Comparison of ENCODE assay signal across 31 cellular contexts in genomic region chr2:115771516-115771915, GRCh38.
"Had no signal": no experiment of that assay in that cellular context is flagged by ENCODE, and none has a peak within 500 bp of the region (broad histone marks: within the 10 kb centered on the region; RNA-seq: fewer than 3 reads in every experiment).

No MANE protein-coding gene starts in this region.

- ATAC-seq: effector memory CD8-positive, alpha-beta T cell; foreskin keratinocyte; gastrocnemius medialis; WTC11 had no signal

- H3K4me3 Mint-ChIP-seq: activated CD4-positive, alpha-beta memory T cell treated with anti-CD3 and anti-CD28 coated beads, Interleukin-2, amount 10 ng/mL, durations not matched to agents 7 days and 5 days; activated CD4-positive, alpha-beta T cell treated with anti-CD3 and anti-CD28 coated beads, Interleukin-2, amount 10 ng/mL, durations not matched to agents 7 days and 5 days; activated naive CD4-positive, alpha-beta T cell treated with anti-CD3 and anti-CD28 coated beads for 36 hours; activated naive CD4-positive, alpha-beta T cell treated with anti-CD3 and anti-CD28 coated beads, Interleukin-2, amount 50 U/mL, for 24 hours; activated naive CD8-positive, alpha-beta T cell treated with anti-CD3 and anti-CD28 coated beads, Interleukin-2, amount 10 ng/mL, durations not matched to agents 7 days and 5 days; activated T-helper 1 cell treated with anti-CD3 and anti-CD28 coated beads, Interleukin-12 subunit alpha, Interleukin-12 subunit beta, Interleukin-2, Interleukin-4 antibody, amounts not matched to agents 30 ng/mL and 10 ng/mL and 1 ng/mL, durations not matched to agents 14 hours and 24 hours and 36 hours; brain; effector memory CD8-positive, alpha-beta T cell; WTC11 had no signal

- H3K9me3 ChIP-seq: ascending aorta, breast epithelium, esophagus muscularis mucosa, gastrocnemius medialis had no signal

- H3K27ac Mint-ChIP-seq: activated CD4-positive, alpha-beta memory T cell treated with anti-CD3 and anti-CD28 coated beads, Interleukin-2, amount 10 ng/mL, durations not matched to agents 7 days and 5 days; activated CD4-positive, alpha-beta T cell treated with anti-CD3 and anti-CD28 coated beads, Interleukin-2, amount 10 ng/mL, durations not matched to agents 7 days and 5 days; activated naive CD4-positive, alpha-beta T cell treated with anti-CD3 and anti-CD28 coated beads for 36 hours; activated naive CD4-positive, alpha-beta T cell treated with anti-CD3 and anti-CD28 coated beads, Interleukin-2, amount 50 U/mL, for 24 hours; activated naive CD8-positive, alpha-beta T cell treated with anti-CD3 and anti-CD28 coated beads, Interleukin-2, amount 10 ng/mL, durations not matched to agents 7 days and 5 days; activated T-helper 1 cell treated with anti-CD3 and anti-CD28 coated beads, Interleukin-12 subunit alpha, Interleukin-12 subunit beta, Interleukin-2, Interleukin-4 antibody, amounts not matched to agents 30 ng/mL and 10 ng/mL and 1 ng/mL, durations not matched to agents 14 hours and 24 hours and 36 hours; activated T-helper 2 cell treated with anti-CD3 and anti-CD28 coated beads, Interferon-gamma antibody, Interleukin-2, Interleukin-4, amounts not matched to agents 10 μg/mL and 5 μg/mL and 100 μg/mL, durations not matched to agents 14 hours and 24 hours and 36 hours; brain; effector memory CD8-positive, alpha-beta T cell; WTC11 had no signal

- H3K4me1 ChIP-seq: ascending aorta, breast epithelium, esophagus muscularis mucosa, foreskin keratinocyte, gastrocnemius medialis had no signal

- H3K27ac ChIP-seq: ascending aorta, breast epithelium, esophagus muscularis mucosa, foreskin keratinocyte, gastrocnemius medialis, VCaP had no signal

- H3K27me3 ChIP-seq: ascending aorta, breast epithelium, esophagus muscularis mucosa, foreskin keratinocyte, gastrocnemius medialis had no signal

- H3K4me3 ChIP-seq: ascending aorta, breast epithelium, esophagus muscularis mucosa, gastrocnemius medialis had no signal

- H3K9me3 Mint-ChIP-seq: activated CD4-positive, alpha-beta T cell treated with anti-CD3 and anti-CD28 coated beads, Interleukin-2, amount 10 ng/mL, durations not matched to agents 7 days and 5 days; activated naive CD4-positive, alpha-beta T cell treated with anti-CD3 and anti-CD28 coated beads, Interleukin-2, amount 50 U/mL, for 24 hours; activated T-helper 1 cell treated with anti-CD3 and anti-CD28 coated beads, Interleukin-12 subunit alpha, Interleukin-12 subunit beta, Interleukin-2, Interleukin-4 antibody, amounts not matched to agents 30 ng/mL and 10 ng/mL and 1 ng/mL, durations not matched to agents 14 hours and 24 hours and 36 hours; brain had no signal

- DNase-seq: activated CD4-positive, alpha-beta memory T cell treated with anti-CD3 and anti-CD28 coated beads, Interleukin-2, amount 10 ng/mL, durations not matched to agents 7 days and 5 days; activated CD4-positive, alpha-beta T cell treated with anti-CD3 and anti-CD28 coated beads for 1 hour; activated CD4-positive, alpha-beta T cell treated with anti-CD3 and anti-CD28 coated beads for 4 hours; activated CD4-positive, alpha-beta T cell treated with anti-CD3 and anti-CD28 coated beads, Interleukin-2, amount 10 ng/mL, durations not matched to agents 7 days and 5 days; activated CD4-positive, alpha-beta T cell treated with anti-CD3 and anti-CD28 coated beads, Interleukin-2, amount 50 U/mL, for 4 hours; activated effector memory CD4-positive, alpha-beta T cell treated with anti-CD3 and anti-CD28 coated beads, Interleukin-2, amount 50 U/mL, for 16 hours; activated naive CD4-positive, alpha-beta T cell treated with anti-CD3 and anti-CD28 coated beads for 36 hours; activated naive CD8-positive, alpha-beta T cell treated with anti-CD3 and anti-CD28 coated beads, Interleukin-2, amount 10 ng/mL, durations not matched to agents 7 days and 5 days; activated T-cell treated with anti-CD3 and anti-CD28 coated beads, Interleukin-2, amount 50 U/mL, for 1 hour; activated T-cell treated with anti-CD3 and anti-CD28 coated beads, Interleukin-2, amount 50 U/mL, for 48 hours; caudate nucleus; cortex of kidney; dermis blood vessel endothelial cell; effector CD4-positive, alpha-beta T cell; effector memory CD8-positive, alpha-beta T cell; erythroblast; foreskin keratinocyte; gastrocnemius medialis; glutamatergic neuron; T-helper 2 cell had no signal

- H3K36me3 ChIP-seq: ascending aorta, breast epithelium, esophagus muscularis mucosa, gastrocnemius medialis had no signal

- H3K27me3 Mint-ChIP-seq: activated CD4-positive, alpha-beta memory T cell treated with anti-CD3 and anti-CD28 coated beads, Interleukin-2, amount 10 ng/mL, durations not matched to agents 7 days and 5 days; activated CD4-positive, alpha-beta T cell treated with anti-CD3 and anti-CD28 coated beads, Interleukin-2, amount 10 ng/mL, durations not matched to agents 7 days and 5 days; activated naive CD4-positive, alpha-beta T cell treated with anti-CD3 and anti-CD28 coated beads, Interleukin-2, amount 50 U/mL, for 24 hours; activated naive CD8-positive, alpha-beta T cell treated with anti-CD3 and anti-CD28 coated beads, Interleukin-2, amount 10 ng/mL, durations not matched to agents 7 days and 5 days; effector memory CD8-positive, alpha-beta T cell had no signal

- H3K36me3 Mint-ChIP-seq: activated naive CD4-positive, alpha-beta T cell treated with anti-CD3 and anti-CD28 coated beads, Interleukin-2, amount 50 U/mL, for 24 hours; activated naive CD8-positive, alpha-beta T cell treated with anti-CD3 and anti-CD28 coated beads, Interleukin-2, amount 10 ng/mL, durations not matched to agents 7 days and 5 days; brain; WTC11 had no signal

- H3K4me1 Mint-ChIP-seq: activated CD4-positive, alpha-beta memory T cell treated with anti-CD3 and anti-CD28 coated beads, Interleukin-2, amount 10 ng/mL, durations not matched to agents 7 days and 5 days; activated CD4-positive, alpha-beta T cell treated with anti-CD3 and anti-CD28 coated beads, Interleukin-2, amount 10 ng/mL, durations not matched to agents 7 days and 5 days; activated naive CD4-positive, alpha-beta T cell treated with anti-CD3 and anti-CD28 coated beads, Interleukin-2, amount 50 U/mL, for 24 hours; activated naive CD8-positive, alpha-beta T cell treated with anti-CD3 and anti-CD28 coated beads, Interleukin-2, amount 10 ng/mL, durations not matched to agents 7 days and 5 days had no signal

- FAIRE-seq: colon, TTC549 had no signal
